1 cellular context compared by ENCODE assay signal in the genomic region with DNA sequence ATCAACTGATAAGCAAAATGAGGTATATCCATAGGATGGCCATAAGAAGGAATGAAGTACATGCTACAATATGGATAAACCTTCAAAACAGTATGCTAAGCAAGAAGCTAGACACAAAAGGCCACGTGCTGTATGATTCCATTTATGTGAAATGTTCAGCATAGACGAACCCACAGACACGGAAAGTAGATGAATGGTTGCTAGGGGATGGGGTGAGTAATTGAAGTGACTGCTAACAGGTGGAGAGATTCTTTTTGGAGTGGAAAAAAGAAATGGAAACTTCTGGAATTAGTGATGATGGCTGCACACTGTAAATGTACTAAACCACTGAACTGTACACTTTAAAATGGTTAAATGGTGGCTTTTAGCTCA.
TF ChIP-seq lines count a peak whose summit lies in the region.

No MANE protein-coding gene starts in this region.

TF ChIP-seq in HepG2, 621 proteins besides CTCF, POLR2A, EP300 and RAD21:
- TF ChIP-seq, protein P1, sequence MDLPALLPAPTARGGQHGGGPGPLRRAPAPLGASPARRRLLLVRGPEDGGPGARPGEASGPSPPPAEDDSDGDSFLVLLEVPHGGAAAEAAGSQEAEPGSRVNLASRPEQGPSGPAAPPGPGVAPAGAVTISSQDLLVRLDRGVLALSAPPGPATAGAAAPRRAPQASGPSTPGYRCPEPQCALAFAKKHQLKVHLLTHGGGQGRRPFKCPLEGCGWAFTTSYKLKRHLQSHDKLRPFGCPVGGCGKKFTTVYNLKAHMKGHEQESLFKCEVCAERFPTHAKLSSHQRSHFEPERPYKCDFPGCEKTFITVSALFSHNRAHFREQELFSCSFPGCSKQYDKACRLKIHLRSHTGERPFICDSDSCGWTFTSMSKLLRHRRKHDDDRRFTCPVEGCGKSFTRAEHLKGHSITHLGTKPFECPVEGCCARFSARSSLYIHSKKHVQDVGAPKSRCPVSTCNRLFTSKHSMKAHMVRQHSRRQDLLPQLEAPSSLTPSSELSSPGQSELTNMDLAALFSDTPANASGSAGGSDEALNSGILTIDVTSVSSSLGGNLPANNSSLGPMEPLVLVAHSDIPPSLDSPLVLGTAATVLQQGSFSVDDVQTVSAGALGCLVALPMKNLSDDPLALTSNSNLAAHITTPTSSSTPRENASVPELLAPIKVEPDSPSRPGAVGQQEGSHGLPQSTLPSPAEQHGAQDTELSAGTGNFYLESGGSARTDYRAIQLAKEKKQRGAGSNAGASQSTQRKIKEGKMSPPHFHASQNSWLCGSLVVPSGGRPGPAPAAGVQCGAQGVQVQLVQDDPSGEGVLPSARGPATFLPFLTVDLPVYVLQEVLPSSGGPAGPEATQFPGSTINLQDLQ (CRISPR knock-in tag; IDR thresholded peaks at IDR 0.05), result no peak
- TF ChIP-seq ATAD3A (CRISPR knock-in tag; IDR thresholded peaks at IDR 0.05), result no peak
- TF ChIP-seq ZNF124 (CRISPR knock-in tag; IDR thresholded peaks at IDR 0.05), result peak; percentile 9; the same call in 1 of the 2 replicates
- TF ChIP-seq ZNF230 (CRISPR knock-in tag; IDR thresholded peaks at IDR 0.05), result no peak
- TF ChIP-seq ZNF558 (CRISPR knock-in tag; IDR thresholded peaks at IDR 0.05; ENCODE audit: borderline replicate concordance), result no peak
- TF ChIP-seq, protein P2, sequence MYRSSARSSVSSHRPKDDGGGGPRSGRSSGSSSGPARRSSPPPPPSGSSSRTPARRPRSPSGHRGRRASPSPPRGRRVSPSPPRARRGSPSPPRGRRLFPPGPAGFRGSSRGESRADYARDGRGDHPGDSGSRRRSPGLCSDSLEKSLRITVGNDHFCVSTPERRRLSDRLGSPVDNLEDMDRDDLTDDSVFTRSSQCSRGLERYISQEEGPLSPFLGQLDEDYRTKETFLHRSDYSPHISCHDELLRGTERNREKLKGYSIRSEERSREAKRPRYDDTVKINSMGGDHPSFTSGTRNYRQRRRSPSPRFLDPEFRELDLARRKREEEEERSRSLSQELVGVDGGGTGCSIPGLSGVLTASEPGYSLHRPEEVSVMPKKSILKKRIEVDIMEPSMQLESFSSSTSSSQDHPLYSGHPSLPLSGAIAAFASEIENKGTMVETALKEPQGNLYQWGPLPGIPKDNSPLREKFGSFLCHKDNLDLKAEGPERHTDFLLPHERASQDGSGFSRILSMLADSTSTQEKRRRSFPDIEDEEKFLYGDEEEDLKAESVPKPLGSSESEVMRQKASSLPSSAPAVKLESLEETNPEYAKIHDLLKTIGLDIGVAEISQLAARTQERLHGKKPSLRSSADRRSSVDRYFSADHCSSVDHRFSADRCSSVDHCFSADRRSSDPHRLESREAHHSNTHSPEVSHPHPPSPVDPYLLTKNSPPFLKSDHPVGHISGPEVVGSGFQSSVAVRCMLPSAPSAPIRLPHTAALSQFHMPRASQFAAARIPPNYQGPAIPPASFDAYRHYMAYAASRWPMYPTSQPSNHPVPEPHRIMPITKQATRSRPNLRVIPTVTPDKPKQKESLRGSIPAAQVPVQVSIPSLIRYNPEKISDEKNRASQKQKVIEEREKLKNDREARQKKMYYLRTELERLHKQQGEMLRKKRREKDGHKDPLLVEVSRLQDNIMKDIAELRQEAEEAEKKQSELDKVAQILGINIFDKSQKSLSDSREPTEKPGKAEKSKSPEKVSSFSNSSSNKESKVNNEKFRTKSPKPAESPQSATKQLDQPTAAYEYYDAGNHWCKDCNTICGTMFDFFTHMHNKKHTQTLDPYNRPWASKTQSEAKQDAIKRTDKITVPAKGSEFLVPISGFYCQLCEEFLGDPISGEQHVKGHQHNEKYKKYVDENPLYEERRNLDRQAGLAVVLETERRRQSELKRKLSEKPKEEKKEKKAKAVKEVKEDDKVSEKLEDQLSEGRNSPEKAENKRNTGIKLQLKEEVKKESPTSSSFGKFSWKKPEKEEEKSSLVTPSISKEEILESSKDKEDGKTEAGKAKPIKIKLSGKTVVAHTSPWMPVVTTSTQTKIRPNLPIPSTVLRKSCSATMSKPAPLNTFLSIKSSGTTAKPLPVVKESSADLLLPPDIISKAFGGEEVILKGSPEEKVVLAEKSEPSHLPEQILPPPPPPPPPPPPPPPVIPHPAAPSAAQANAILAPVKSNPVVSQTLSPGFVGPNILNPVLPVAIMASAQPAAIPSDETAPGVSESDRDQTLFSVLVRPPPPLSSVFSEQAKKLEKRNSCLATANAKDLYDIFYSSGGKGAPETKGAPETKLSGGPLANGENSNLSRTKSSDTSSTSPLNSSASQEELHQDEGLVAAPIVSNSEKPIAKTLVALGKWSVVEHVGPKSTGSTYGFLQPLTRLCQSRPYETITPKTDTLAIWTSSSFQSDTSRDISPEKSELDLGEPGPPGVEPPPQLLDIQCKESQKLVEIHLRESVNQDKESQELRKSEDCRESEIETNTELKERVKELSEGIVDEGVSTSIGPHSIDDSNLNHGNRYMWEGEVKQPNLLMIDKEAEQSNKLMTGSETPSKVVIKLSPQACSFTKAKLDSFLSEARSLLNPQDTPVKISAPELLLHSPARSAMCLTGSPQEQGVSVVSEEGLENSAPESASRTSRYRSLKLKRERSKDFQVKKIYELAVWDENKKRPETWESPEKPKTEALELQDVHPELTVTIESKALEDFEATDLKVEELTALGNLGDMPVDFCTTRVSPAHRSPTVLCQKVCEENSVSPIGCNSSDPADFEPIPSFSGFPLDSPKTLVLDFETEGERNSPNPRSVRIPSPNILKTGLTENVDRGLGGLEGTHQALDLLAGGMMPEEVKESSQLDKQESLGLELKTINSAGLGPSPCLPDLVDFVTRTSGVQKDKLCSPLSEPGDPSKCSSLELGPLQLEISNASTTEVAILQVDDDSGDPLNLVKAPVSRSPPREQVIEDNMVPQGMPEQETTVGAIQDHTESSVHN (CRISPR knock-in tag; IDR thresholded peaks at IDR 0.05), result no peak
TF ChIP-seq in HepG2: peak in this region for 1.
